ENCODE assay signal across 8 cellular contexts in the genomic region with DNA sequence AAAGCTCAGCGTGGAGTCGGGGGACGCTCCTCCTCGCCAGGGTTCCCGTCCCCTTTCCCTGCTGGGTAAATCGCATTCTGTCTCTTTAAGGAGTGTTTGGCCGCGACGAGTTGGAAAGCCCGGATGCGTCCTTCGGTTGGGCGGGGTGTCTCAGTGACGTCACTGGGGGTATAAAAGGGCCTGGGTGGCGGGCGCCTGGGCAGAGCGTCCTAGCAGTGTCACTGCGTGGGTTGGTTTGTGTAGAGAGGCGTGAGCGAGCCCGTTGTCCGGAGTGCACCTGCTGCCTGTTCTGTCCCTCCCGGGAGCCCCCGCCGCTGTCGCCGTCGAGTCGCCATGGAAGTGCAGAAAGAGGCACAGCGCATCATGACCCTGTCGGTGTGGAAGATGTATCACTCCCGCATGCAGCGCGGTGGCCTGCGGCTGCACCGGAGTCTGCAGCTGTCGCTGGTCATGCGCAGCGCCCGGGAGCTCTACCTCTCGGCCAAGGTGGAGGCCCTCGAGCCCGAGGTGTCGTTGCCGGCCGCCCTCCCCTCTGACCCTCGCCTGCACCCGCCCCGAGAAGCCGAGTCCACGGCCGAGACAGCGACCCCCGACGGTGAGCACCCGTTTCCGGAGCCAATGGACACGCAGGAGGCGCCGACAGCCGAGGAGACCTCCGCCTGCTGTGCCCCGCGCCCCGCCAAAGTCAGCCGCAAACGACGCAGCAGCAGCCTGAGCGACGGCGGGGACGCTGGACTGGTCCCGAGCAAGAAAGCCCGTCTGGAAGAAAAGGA. TPM values are rescaled to one million over a fixed set of nuclear protein-coding genes. Genes with fewer than 3 reads are reported as not detected.
DNase-seq lines count a peak whose midpoint lies in the region; ATAC-seq, FAIRE-seq and TF ChIP-seq lines count a peak whose summit lies in the region.

No MANE protein-coding gene starts in this region.

- intact Hi-C loops in colonic mucosa (cut with DNase I): no loop called here

- H3K27ac ChIP-seq in colonic mucosa: peak overlapping the region; percentile 98

- CTCF ChIA-PET in activated CD4-positive, alpha-beta T cell treated with anti-CD3 and anti-CD28 coated beads, Interleukin-2, amount 10 ng/mL, durations not matched to agents 7 days and 5 days (lab: Charles Lee): interaction anchor here (0.8 to 2.0 kb wide), 8 partner anchors 8 to 175 kb away, joined by 3 to 11 read pairs (median 5); no protein-coding TSS in a partner anchor

- H3K36me3 ChIP-seq in colonic mucosa: no peaks in the 10 kb centered on the region

- peaks cover 35% of the 10 kb centered on the region for H3K4me1 Mint-ChIP-seq in activated CD4-positive, alpha-beta T cell treated with anti-CD3 and anti-CD28 coated beads, Interleukin-2, amount 10 ng/mL, durations not matched to agents 7 days and 5 days

- H3K27me3 ChIP-seq in colonic mucosa: no peaks in the 10 kb centered on the region

- FAIRE-seq in A204.1 (lab: Jason Lieb, UNC): peak; percentile 82

- H3K27ac Mint-ChIP-seq in activated CD4-positive, alpha-beta T cell treated with anti-CD3 and anti-CD28 coated beads, Interleukin-2, amount 10 ng/mL, durations not matched to agents 7 days and 5 days: peak overlapping the region; percentile 100

- no peaks in the 10 kb centered on the region for H3K9me3 ChIP-seq in colonic mucosa

- H3K9ac ChIP-seq in colonic mucosa (ENCODE audit: low read depth in 2 of 2, low read length in 2 of 2): peak overlapping the region; percentile 98 to 100

- peaks cover 14% of the 10 kb centered on the region for H3K4me1 ChIP-seq in colonic mucosa

- peaks cover 26% of the 10 kb centered on the region for H3K36me3 Mint-ChIP-seq in activated CD4-positive, alpha-beta T cell treated with anti-CD3 and anti-CD28 coated beads, Interleukin-2, amount 10 ng/mL, durations not matched to agents 7 days and 5 days (ENCODE audit: low read depth)

- peak overlapping the region; percentile 79 for H3K4me3 ChIP-seq in colonic mucosa

- POLR2A ChIA-PET in activated CD4-positive, alpha-beta T cell treated with anti-CD3 and anti-CD28 coated beads, Interleukin-2, amount 10 ng/mL, durations not matched to agents 7 days and 5 days (lab: Charles Lee): interaction anchor here (0.6 to 1.7 kb wide), 9 partner anchors 8 to 853 kb away, joined by 3 to 5 read pairs (median 3); partner anchors contain the start of gene RFX1

- no peaks in the 10 kb centered on the region for H3K9me3 Mint-ChIP-seq in activated CD4-positive, alpha-beta T cell treated with anti-CD3 and anti-CD28 coated beads, Interleukin-2, amount 10 ng/mL, durations not matched to agents 7 days and 5 days

- peak overlapping the region; percentile 97 for H3K4me3 Mint-ChIP-seq in activated CD4-positive, alpha-beta T cell treated with anti-CD3 and anti-CD28 coated beads, Interleukin-2, amount 10 ng/mL, durations not matched to agents 7 days and 5 days

- TF ChIP-seq CTCF in colonic mucosa (IDR thresholded peaks at IDR 0.05): no peak

- DNase-seq in NCI-H69 (lab: John Stamatoyannopoulos, UW) (peak; percentile 98), colonic mucosa (peak; percentile 99), left kidney (ENCODE audit: low read depth, low spot score) (peak; percentile 99)
- DNase-seq in activated CD4-positive, alpha-beta T cell treated with anti-CD3 and anti-CD28 coated beads, Interleukin-2, amount 10 ng/mL, durations not matched to agents 7 days and 5 days: peak; percentile 97
- DNase-seq in stimulated activated CD4-positive, alpha-beta T cell treated with anti-CD3 and anti-CD28 coated beads, Interleukin-1b, Interleukin-23, amount 100 ng/mL, for 48 hours: peak; percentile 96

- H3K27me3 Mint-ChIP-seq in activated CD4-positive, alpha-beta T cell treated with anti-CD3 and anti-CD28 coated beads, Interleukin-2, amount 10 ng/mL, durations not matched to agents 7 days and 5 days: no peaks in the 10 kb centered on the region

- ATAC-seq in GM18867 (IDR thresholded peaks at IDR 0.05; ENCODE audit: unreplicated experiment) (peak; percentile 33), HG03521 (IDR thresholded peaks at IDR 0.05; ENCODE audit: unreplicated experiment) (peak; percentile 30)

RNA-seq across cellular contexts. Expression of gene IER2, which starts 2.8 kb away (rescaled TPM):
- total RNA-seq in activated CD4-positive, alpha-beta T cell treated with anti-CD3 and anti-CD28 coated beads, Interleukin-2, amount 10 ng/mL, durations not matched to agents 7 days and 5 days: 100 to 1,000 TPM; 167 to 188 TPM
- 100 to 1,000 TPM in 1 of 2 donors, 10 to 100 TPM in 1; 83.4 to 116 TPM for total RNA-seq in colonic mucosa

RNA-seq across cellular contexts. Expression of gene STX10, which starts 2.9 kb away (rescaled TPM):
- 10 to 100 TPM; 62.3 to 65.0 TPM for total RNA-seq in activated CD4-positive, alpha-beta T cell treated with anti-CD3 and anti-CD28 coated beads, Interleukin-2, amount 10 ng/mL, durations not matched to agents 7 days and 5 days
- total RNA-seq in colonic mucosa: 10 to 100 TPM; 51.0 to 78.2 TPM

RNA-seq across cellular contexts. Expression of gene NACC1, which starts 35.0 kb away (rescaled TPM):
- 10 to 100 TPM; 57.8 to 63.8 TPM for total RNA-seq in activated CD4-positive, alpha-beta T cell treated with anti-CD3 and anti-CD28 coated beads, Interleukin-2, amount 10 ng/mL, durations not matched to agents 7 days and 5 days
- total RNA-seq in colonic mucosa: 100 to 1,000 TPM in 1 of 2 donors, 10 to 100 TPM in 1; 56.7 to 119 TPM

RNA-seq across cellular contexts. Expression of gene TRMT1, which starts 36.5 kb away (rescaled TPM):
- total RNA-seq in activated CD4-positive, alpha-beta T cell treated with anti-CD3 and anti-CD28 coated beads, Interleukin-2, amount 10 ng/mL, durations not matched to agents 7 days and 5 days: 10 to 100 TPM; 44.7 to 58.3 TPM
- total RNA-seq in colonic mucosa: 10 to 100 TPM; 17.5 to 40.1 TPM

RNA-seq across cellular contexts. Expression of gene LYL1, which starts 50.4 kb away (rescaled TPM):
- 1 to 10 TPM; 2.3 to 2.5 TPM for total RNA-seq in activated CD4-positive, alpha-beta T cell treated with anti-CD3 and anti-CD28 coated beads, Interleukin-2, amount 10 ng/mL, durations not matched to agents 7 days and 5 days
- 1 to 10 TPM; 3.6 to 4.5 TPM for total RNA-seq in colonic mucosa

Comparison
In these comparisons a context has a peak if more than half of its experiments do, and no peak if none do; other contexts are left out.
1. Peak in every context shown above with its lines: DNase-seq, ATAC-seq, H3K4me3 ChIP-seq and H3K27ac ChIP-seq.